Comparison of ENCODE assay signal across 8 cellular contexts in the genomic region with DNA sequence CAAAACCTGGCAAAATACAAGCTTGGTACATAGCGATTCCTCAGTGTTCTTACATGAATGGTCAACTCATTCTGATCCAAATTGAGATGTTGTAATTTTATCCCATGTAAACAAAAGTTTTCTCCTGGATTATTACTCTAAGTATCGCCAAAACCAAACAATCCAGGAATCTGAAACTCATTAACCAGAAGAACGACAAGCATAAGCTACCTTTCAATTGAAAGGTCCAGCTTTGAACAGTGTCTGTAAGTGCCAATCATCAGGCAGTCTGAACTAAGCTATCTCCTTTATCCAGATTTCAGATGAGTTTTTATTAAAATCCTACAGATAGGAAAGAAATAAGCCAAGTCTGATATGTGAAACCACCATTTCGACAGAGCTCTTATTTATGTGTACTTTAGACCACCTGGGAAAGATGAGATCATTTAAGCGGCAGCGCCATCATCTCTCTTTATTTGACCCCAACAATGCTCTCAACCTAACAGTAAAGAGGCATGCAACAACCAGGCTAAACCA. TPM values are rescaled to one million over a fixed set of nuclear protein-coding genes. Genes with fewer than 3 reads are reported as not detected.
DNase-seq lines count a peak whose midpoint lies in the region; ATAC-seq and TF ChIP-seq lines count a peak whose summit lies in the region.

No MANE protein-coding gene starts in this region.

- no peaks in the 10 kb centered on the region for H3K27me3 Mint-ChIP-seq in stimulated activated naive CD8-positive, alpha-beta T cell treated with anti-CD3 and anti-CD28 coated beads, Interleukin-15, amount 100 ng/mL, for 72 hours

- peaks cover 52% of the 10 kb centered on the region for H4K20me1 ChIP-seq in hepatocyte (ENCODE audit: insufficient read depth, poor library complexity, severe bottlenecking)

- peak; percentile 3 for ATAC-seq in stimulated activated naive CD8-positive, alpha-beta T cell treated with anti-CD3 and anti-CD28 coated beads, Interleukin-15, amount 100 ng/mL, for 72 hours

- H3K4me1 ChIP-seq in hepatocyte (ENCODE audit: insufficient read depth): peaks cover 30% of the 10 kb centered on the region

- peak overlapping the region; percentile 97 for H3K27ac Mint-ChIP-seq in stimulated activated naive CD8-positive, alpha-beta T cell treated with anti-CD3 and anti-CD28 coated beads, Interleukin-15, amount 100 ng/mL, for 72 hours

- TF ChIP-seq CTCF in hepatocyte (IDR thresholded peaks at IDR 0.05; ENCODE audit: poor library complexity): no peak

- H3K9me3 ChIP-seq in hepatocyte (ENCODE audit: low read depth): no peaks in the 10 kb centered on the region

- peak; percentile 9 for DNase-seq in NCI-H2029 treated with DMSO at 0.1 percent for 48 hours (lab: John Stamatoyannopoulos, UW)
- DNase-seq in NCI-H2029 (lab: John Stamatoyannopoulos, UW): no peak
- peak; percentile 22 for DNase-seq in T-helper 22 cell (ENCODE audit: low read depth)
- DNase-seq in hepatocyte (ENCODE audit: low spot score): no peak
- no peak for DNase-seq in stimulated activated naive CD8-positive, alpha-beta T cell treated with anti-CD3 and anti-CD28 coated beads, Interleukin-15, amount 100 ng/mL, for 72 hours
- DNase-seq in GOT3 (lab: John Stamatoyannopoulos, UW): no peak
- no peak for DNase-seq in SHP77 (lab: John Stamatoyannopoulos, UW)
- DNase-seq in CD1c-positive myeloid dendritic cell (ENCODE audit: extremely low spot score): no peak

- H2AFZ ChIP-seq in hepatocyte: no peak overlapping the region

- H3K4me3 Mint-ChIP-seq in stimulated activated naive CD8-positive, alpha-beta T cell treated with anti-CD3 and anti-CD28 coated beads, Interleukin-15, amount 100 ng/mL, for 72 hours: peak overlapping the region; percentile 64 to 79

- peak overlapping the region; percentile 82 for H3K4me2 ChIP-seq in hepatocyte

- H3K4me1 Mint-ChIP-seq in stimulated activated naive CD8-positive, alpha-beta T cell treated with anti-CD3 and anti-CD28 coated beads, Interleukin-15, amount 100 ng/mL, for 72 hours: peaks cover 54% of the 10 kb centered on the region

- no peaks in the 10 kb centered on the region for H3K9me2 ChIP-seq in hepatocyte (replicated peaks; ENCODE audit: insufficient read depth)

- WGBS in hepatocyte (ENCODE audit: low lambda C conversion rate, missing lambda C conversion rate): 4% methylated on average over 6 of the region's 6 CpGs

- H3K27me3 ChIP-seq in hepatocyte: no peaks in the 10 kb centered on the region

- peak overlapping the region; percentile 96 for H3K27ac ChIP-seq in hepatocyte

- peaks cover 0 to 3% of the 10 kb centered on the region in 2 donors for H3K9me3 Mint-ChIP-seq in stimulated activated naive CD8-positive, alpha-beta T cell treated with anti-CD3 and anti-CD28 coated beads, Interleukin-15, amount 100 ng/mL, for 72 hours

- H3K79me2 ChIP-seq in hepatocyte: peaks cover 66% of the 10 kb centered on the region

- peak overlapping the region; percentile 71 for H3K4me3 ChIP-seq in hepatocyte

- H3K36me3 ChIP-seq in hepatocyte (replicated peaks; ENCODE audit: insufficient read depth, low read depth): no peaks in the 10 kb centered on the region

RNA-seq across cellular contexts. Expression of gene MEX3C, which starts 2.3 kb away (rescaled TPM):
- total RNA-seq in hepatocyte: 59.4 and 67.3 TPM in 2 replicates
- polyA plus RNA-seq in hepatocyte: 18.9 and 21.0 TPM in 2 replicates

Comparison
In these comparisons a context has a peak if more than half of its experiments do, and no peak if none do; other contexts are left out.
1. DNase-seq: peak in NCI-H2029 treated with DMSO at 0.1 percent for 48 hours (single experiment) and T-helper 22 cell (single experiment); none in NCI-H2029 (single experiment), hepatocyte (single experiment), stimulated activated naive CD8-positive, alpha-beta T cell treated with anti-CD3 and anti-CD28 coated beads, Interleukin-15, amount 100 ng/mL, for 72 hours (0 of 2), GOT3 (single experiment), SHP77 (0 of 2) and CD1c-positive myeloid dendritic cell (single experiment).